Comparison of ENCODE assay signal across 8 cellular contexts in the genomic region with DNA sequence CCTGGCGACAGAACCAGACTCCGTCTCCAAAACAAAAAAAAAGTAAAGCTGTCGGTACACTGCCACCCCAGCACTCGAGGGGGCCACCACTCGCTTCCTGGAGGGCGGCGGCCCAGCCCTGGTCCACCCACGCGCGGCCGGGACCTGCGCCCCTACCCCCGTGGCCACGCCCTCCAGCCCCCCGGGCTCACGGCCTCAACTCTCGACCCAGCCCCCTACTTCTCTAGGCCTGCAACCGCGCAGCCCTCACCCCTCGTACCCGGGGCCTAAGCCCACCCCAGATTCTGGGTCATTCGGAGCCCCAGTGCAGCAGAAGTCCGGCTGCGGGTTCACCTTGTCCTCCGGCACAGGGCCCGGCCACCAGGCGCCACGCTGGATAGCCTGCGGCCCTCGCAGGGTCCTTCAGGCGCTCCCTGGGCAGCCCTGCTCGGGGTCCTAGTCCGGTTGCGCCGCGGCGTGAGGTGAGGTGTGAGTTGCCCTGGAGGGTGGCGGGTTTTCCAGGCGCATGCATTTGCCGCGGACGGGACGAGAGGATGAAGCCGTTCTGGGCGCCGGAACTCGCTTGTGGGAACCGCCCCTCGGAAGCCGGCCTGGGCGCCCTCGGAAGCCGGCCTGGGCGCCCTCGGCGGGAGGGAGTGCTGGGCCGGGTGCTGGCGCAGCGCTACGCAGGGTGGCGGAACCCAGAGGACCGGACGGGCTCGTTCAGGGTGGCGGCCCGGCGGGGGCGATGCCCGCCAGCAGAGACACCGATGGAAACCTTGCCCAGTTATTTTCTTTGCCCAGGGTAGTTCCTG. TPM values are rescaled to one million over a fixed set of nuclear protein-coding genes. Genes with fewer than 3 reads are reported as not detected.
A peak's percentile ranks its signal among the peaks of the same experiment; 100 is the strongest.
DNase-seq lines count a peak whose midpoint lies in the region; TF ChIP-seq lines count a peak whose summit lies in the region.

A gene (minus strand): TSS at position 348 of the 794 bp plus-strand sequence.

- H3K9me2 ChIP-seq in DOHH2 (replicated peaks; ENCODE audit: control insufficient read depth, low read length): no peaks in the 10 kb centered on the region
- no peaks in the 10 kb centered on the region for H3K9me2 ChIP-seq in MM.1S (replicated peaks; ENCODE audit: insufficient read depth, low read length)

- TF ChIP-seq CTCF in DOHH2 (IDR thresholded peaks at IDR 0.05; ENCODE audit: low read depth, low read length, poor library complexity, severe bottlenecking): no peak
- no peak for TF ChIP-seq CTCF in MM.1S (IDR thresholded peaks at IDR 0.05; ENCODE audit: low read length)
- TF ChIP-seq CTCF in fibroblast of the aortic adventitia (IDR thresholded peaks at IDR 0.05; ENCODE audit: insufficient read depth, low read length): no peak
- TF ChIP-seq CTCF in nephron progenitor cell (IDR thresholded peaks at IDR 0.05): no peak

- peak within 1 kb of the TSS; percentile 99 for H2AFZ ChIP-seq in MM.1S (ENCODE audit: low read length)

- H3K36me3 Mint-ChIP-seq in nephron progenitor cell (ENCODE audit: low read depth): peaks cover 56% of the 10 kb centered on the region
- H3K36me3 Mint-ChIP-seq in stimulated activated naive CD8-positive, alpha-beta T cell treated with anti-CD3 and anti-CD28 coated beads, Interleukin-15, Interleukin-2, amounts not matched to agents 100 ng/mL and 50 ng/mL, for 24 hours (ENCODE audit: low read depth): peaks cover 44% of the 10 kb centered on the region

- peak within 1 kb of the TSS; percentile 94 for H3K4me3 Mint-ChIP-seq in nephron progenitor cell
- peak within 1 kb of the TSS; percentile 90 for H3K4me3 Mint-ChIP-seq in stimulated activated naive CD8-positive, alpha-beta T cell treated with anti-CD3 and anti-CD28 coated beads, Interleukin-15, Interleukin-2, amounts not matched to agents 100 ng/mL and 50 ng/mL, for 24 hours

- H3K9me3 Mint-ChIP-seq in nephron progenitor cell: peaks cover 24% of the 10 kb centered on the region
- no peaks in the 10 kb centered on the region for H3K9me3 Mint-ChIP-seq in stimulated activated naive CD8-positive, alpha-beta T cell treated with anti-CD3 and anti-CD28 coated beads, Interleukin-15, Interleukin-2, amounts not matched to agents 100 ng/mL and 50 ng/mL, for 24 hours

- H3K4me1 ChIP-seq in DOHH2 (ENCODE audit: control insufficient read depth, low read length): peaks cover 33% of the 10 kb centered on the region
- H3K4me1 ChIP-seq in MM.1S (ENCODE audit: low read length): peaks cover 18% of the 10 kb centered on the region

- H3K79me2 ChIP-seq in DOHH2 (ENCODE audit: control insufficient read depth, low read length): peaks cover 42% of the 10 kb centered on the region
- peaks cover 16% of the 10 kb centered on the region for H3K79me2 ChIP-seq in MM.1S (ENCODE audit: low read length)

- H3K4me3 ChIP-seq in DOHH2 (ENCODE audit: low read length): peak within 1 kb of the TSS; percentile 93
- H3K4me3 ChIP-seq in H7 (ENCODE audit: insufficient read depth, low read depth, low read length): peak within 1 kb of the TSS; percentile 72
- peak within 1 kb of the TSS; percentile 98 for H3K4me3 ChIP-seq in MM.1S (ENCODE audit: low read length)
- H3K4me3 ChIP-seq in fibroblast of the aortic adventitia (ENCODE audit: low read depth, low read length): peak within 1 kb of the TSS; percentile 91

- peak; percentile 95 for DNase-seq in H7
- peak; percentile 90 for DNase-seq in MM.1S
- DNase-seq in SHP77 treated with DMSO at 0.1 percent for 48 hours (lab: John Stamatoyannopoulos, UW): peak; percentile 61
- peak; percentile 96 for DNase-seq in activated effector memory CD4-positive, alpha-beta T cell treated with anti-CD3 and anti-CD28 coated beads, Interleukin-2, amount 50 U/mL, for 16 hours
- DNase-seq in fibroblast of the aortic adventitia (ENCODE audit: low read depth): peak; percentile 90
- DNase-seq in nephron progenitor cell: peak; percentile 93

- peaks cover 24% of the 10 kb centered on the region for H3K4me1 Mint-ChIP-seq in nephron progenitor cell
- H3K4me1 Mint-ChIP-seq in stimulated activated naive CD8-positive, alpha-beta T cell treated with anti-CD3 and anti-CD28 coated beads, Interleukin-15, Interleukin-2, amounts not matched to agents 100 ng/mL and 50 ng/mL, for 24 hours (ENCODE audit: low read depth): peaks cover 44% of the 10 kb centered on the region

- H3F3A ChIP-seq in DOHH2 (ENCODE audit: control insufficient read depth, insufficient read depth): peaks cover 17% of the 10 kb centered on the region
- H3F3A ChIP-seq in MM.1S (ENCODE audit: insufficient read depth, low read length): peaks cover 7% of the 10 kb centered on the region

- H3K9ac ChIP-seq in MM.1S (ENCODE audit: low read length): peak within 1 kb of the TSS; percentile 98

- peak within 1 kb of the TSS; percentile 100 for H3K4me2 ChIP-seq in DOHH2 (ENCODE audit: low read length)
- H3K4me2 ChIP-seq in MM.1S (ENCODE audit: low read depth, low read length): peak within 1 kb of the TSS; percentile 90

- H3K9me3 ChIP-seq in DOHH2 (ENCODE audit: control insufficient read depth, insufficient read depth, low read length) (no peaks in the 10 kb centered on the region), MM.1S (replicated peaks; ENCODE audit: insufficient read depth, low read length) (no peaks in the 10 kb centered on the region)

- H3K27me3 ChIP-seq in DOHH2 (ENCODE audit: control insufficient read depth, low read length): no peaks in the 10 kb centered on the region
- no peaks in the 10 kb centered on the region for H3K27me3 ChIP-seq in H7 (ENCODE audit: control insufficient read depth, insufficient read depth, low read length)
- no peaks in the 10 kb centered on the region for H3K27me3 ChIP-seq in MM.1S (replicated peaks; ENCODE audit: insufficient read depth, low read length)

- H4K20me1 ChIP-seq in DOHH2 (ENCODE audit: control insufficient read depth, insufficient read depth, low read depth, low read length): no peaks in the 10 kb centered on the region
- no peaks in the 10 kb centered on the region for H4K20me1 ChIP-seq in MM.1S (ENCODE audit: insufficient read depth, low read length)

- H3K27ac Mint-ChIP-seq in nephron progenitor cell: peak within 1 kb of the TSS; percentile 99
- peak within 1 kb of the TSS; percentile 88 for H3K27ac Mint-ChIP-seq in stimulated activated naive CD8-positive, alpha-beta T cell treated with anti-CD3 and anti-CD28 coated beads, Interleukin-15, Interleukin-2, amounts not matched to agents 100 ng/mL and 50 ng/mL, for 24 hours

- H3K36me3 ChIP-seq in DOHH2 (ENCODE audit: control insufficient read depth, low read length): peaks cover 45% of the 10 kb centered on the region
- peaks cover 6% of the 10 kb centered on the region for H3K36me3 ChIP-seq in H7 (replicated peaks; ENCODE audit: control insufficient read depth, insufficient read depth, low read length)
- H3K36me3 ChIP-seq in MM.1S (replicated peaks; ENCODE audit: insufficient read depth, low read length): no peaks in the 10 kb centered on the region

- H3K27me3 Mint-ChIP-seq in nephron progenitor cell (ENCODE audit: low read depth, poor library complexity): peaks cover 17% of the 10 kb centered on the region
- H3K27me3 Mint-ChIP-seq in stimulated activated naive CD8-positive, alpha-beta T cell treated with anti-CD3 and anti-CD28 coated beads, Interleukin-15, Interleukin-2, amounts not matched to agents 100 ng/mL and 50 ng/mL, for 24 hours: no peaks in the 10 kb centered on the region

- peak within 1 kb of the TSS; percentile 82 for H3K27ac ChIP-seq in DOHH2 (ENCODE audit: low read depth, low read length)
- peak within 1 kb of the TSS; percentile 91 for H3K27ac ChIP-seq in MM.1S (ENCODE audit: low read length)

RNA-seq across cellular contexts. Expression of the gene that starts here (rescaled TPM):
- total RNA-seq in H7 (2014; rRNA removed; shearing (Covaris generic)): 24.2 and 29.7 TPM in 2 replicates
- total RNA-seq in fibroblast of the aortic adventitia (ENCODE audit: low replicate concordance): 22.4 and 22.7 TPM in 2 replicates

Comparison
In these comparisons a context has a peak if more than half of its experiments do, and no peak if none do; other contexts are left out.
1. Peak in every context shown above with its lines: DNase-seq, H3K4me3 ChIP-seq and H3K27ac ChIP-seq.